21 cellular contexts compared by ENCODE assay signal in the genomic region with DNA sequence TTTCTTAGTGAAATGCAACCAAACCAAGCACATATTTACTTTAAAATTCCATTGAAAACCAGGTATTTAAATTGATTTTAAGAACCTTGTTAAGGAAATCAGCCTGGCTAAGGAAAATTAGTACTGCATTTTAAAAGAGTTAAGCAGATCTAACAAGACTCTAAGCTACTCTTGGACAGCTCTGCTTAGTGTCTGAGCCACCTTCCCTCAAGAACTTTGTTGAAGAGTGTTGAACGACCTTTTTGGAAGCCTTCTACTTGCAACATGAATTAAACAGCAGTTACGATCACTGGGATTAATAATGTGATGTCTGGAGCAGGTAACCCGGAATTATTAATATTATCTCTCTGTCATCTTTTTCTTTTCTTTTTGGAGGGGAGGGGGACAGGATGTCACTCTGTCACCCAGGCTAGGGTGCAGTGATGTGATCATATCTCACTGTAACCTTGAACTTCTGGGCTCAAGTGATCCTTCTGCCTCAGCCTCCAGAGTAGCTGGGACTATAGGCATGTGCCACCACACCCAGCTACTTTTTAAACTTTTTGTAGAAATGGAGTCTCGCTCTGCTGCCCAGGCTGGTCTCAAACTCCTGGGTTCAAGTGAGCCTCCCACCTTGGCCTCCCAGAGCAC.
A peak's percentile ranks its signal among the peaks of the same experiment; 100 is the strongest.
DNase-seq lines count a peak whose midpoint lies in the region; ATAC-seq and TF ChIP-seq lines count a peak whose summit lies in the region.
"Had no signal": no experiment of that assay in that cellular context is flagged by ENCODE, and none has a peak within 500 bp of the region (broad histone marks: within the 10 kb centered on the region; RNA-seq: fewer than 3 reads in every experiment).

No MANE protein-coding gene starts in this region.

- peaks cover 96% of the 10 kb centered on the region for H3K4me1 Mint-ChIP-seq in CD14-positive monocyte
- H3K4me1 Mint-ChIP-seq in CD4-positive, alpha-beta memory T cell: peaks cover 47 to 90% (median 73%) of the 10 kb centered on the region in 4 donors
- H3K4me1 Mint-ChIP-seq in activated T-helper 1 cell treated with anti-CD3 and anti-CD28 coated beads, Interleukin-12 subunit alpha, Interleukin-12 subunit beta, Interleukin-2, Interleukin-4 antibody, amounts not matched to agents 30 ng/mL and 10 ng/mL and 1 ng/mL, durations not matched to agents 14 hours and 24 hours and 36 hours (ENCODE audit: low read depth): peaks cover 89% of the 10 kb centered on the region

- H3K27me3 Mint-ChIP-seq in CD14-positive monocyte (ENCODE audit: low read depth in 3 of 3): peaks cover 0 to 5% (median 0%) of the 10 kb centered on the region in 3 donors
- no peaks in the 10 kb centered on the region for H3K27me3 Mint-ChIP-seq in CD4-positive, alpha-beta memory T cell
- no peaks in the 10 kb centered on the region for H3K27me3 Mint-ChIP-seq in activated T-helper 1 cell treated with anti-CD3 and anti-CD28 coated beads, Interleukin-12 subunit alpha, Interleukin-12 subunit beta, Interleukin-2, Interleukin-4 antibody, amounts not matched to agents 30 ng/mL and 10 ng/mL and 1 ng/mL, durations not matched to agents 14 hours and 24 hours and 36 hours (ENCODE audit: insufficient read depth)
- H3K27me3 Mint-ChIP-seq: activated naive CD8-positive, alpha-beta T cell had no signal

- no peak for ATAC-seq in GM21619 (IDR thresholded peaks at IDR 0.05; ENCODE audit: unreplicated experiment)
- ATAC-seq: activated CD4-positive, CD25-positive, alpha-beta regulatory T cell treated with anti-CD3 and anti-CD28 coated beads, Interleukin-2, amount 50 U/mL, for 24 hours; mucosa of descending colon had no signal

- H3K4me1 ChIP-seq in CD4-positive, alpha-beta memory T cell (ENCODE audit: insufficient read depth, low read length): peaks cover 64% of the 10 kb centered on the region
- peaks cover 47% of the 10 kb centered on the region for H3K4me1 ChIP-seq in mesodermal cell (ENCODE audit: control insufficient read depth, insufficient read depth, low read length, poor library complexity, severe bottlenecking)
- H3K4me1 ChIP-seq: prostate gland had no signal

- no peaks in the 10 kb centered on the region for H3K27me3 ChIP-seq in CD4-positive, alpha-beta memory T cell (ENCODE audit: insufficient read depth, low read length)
- H3K27me3 ChIP-seq: left lung, vagina had no signal

- H3K27ac ChIP-seq in CD4-positive, alpha-beta memory T cell (ENCODE audit: low read depth, low read length): peak overlapping the region; percentile 24
- H3K27ac ChIP-seq in mesodermal cell (ENCODE audit: low read depth, low read length, severe bottlenecking): peak overlapping the region; percentile 87
- H3K27ac ChIP-seq: prostate gland, vagina had no signal

- peaks cover 0 to 3% (median 0%) of the 10 kb centered on the region in 7 donors for H3K9me3 Mint-ChIP-seq in CD14-positive monocyte
- H3K9me3 Mint-ChIP-seq in CD4-positive, alpha-beta memory T cell: no peaks in the 10 kb centered on the region
- no peaks in the 10 kb centered on the region for H3K9me3 Mint-ChIP-seq in activated T-helper 1 cell treated with anti-CD3 and anti-CD28 coated beads, Interleukin-12 subunit alpha, Interleukin-12 subunit beta, Interleukin-2, Interleukin-4 antibody, amounts not matched to agents 30 ng/mL and 10 ng/mL and 1 ng/mL, durations not matched to agents 14 hours and 24 hours and 36 hours
- H3K9me3 Mint-ChIP-seq: neural crest cell had no signal

- intact Hi-C loops in CD14-positive monocyte (cut with micrococcal nuclease): loop anchor here (5.0 kb wide), 1 partner anchor 34 kb away; no protein-coding TSS in a partner anchor
- intact Hi-C loops in CD4-positive, alpha-beta memory T cell (cut with micrococcal nuclease): loop anchor here (2.0 to 5.0 kb wide), 3 partner anchors 34 to 101 kb away; no protein-coding TSS in a partner anchor
- intact Hi-C loops in activated T-helper 1 cell treated with anti-CD3 and anti-CD28 coated beads, Interleukin-12 subunit alpha, Interleukin-12 subunit beta, Interleukin-2, Interleukin-4 antibody, amounts not matched to agents 30 ng/mL and 10 ng/mL and 1 ng/mL, durations not matched to agents 14 hours and 24 hours and 36 hours (cut with micrococcal nuclease): loop anchor here (5.0 kb wide), 1 partner anchor 99 kb away; no protein-coding TSS in a partner anchor

- no peak for TF ChIP-seq CTCF in CD14-positive monocyte (IDR thresholded peaks at IDR 0.05)

- peaks cover 0 to 6% of the 10 kb centered on the region in 2 donors for H3K36me3 Mint-ChIP-seq in CD14-positive monocyte
- peaks cover 0 to 4% of the 10 kb centered on the region in 2 donors for H3K36me3 Mint-ChIP-seq in CD4-positive, alpha-beta memory T cell
- H3K36me3 Mint-ChIP-seq in activated T-helper 1 cell treated with anti-CD3 and anti-CD28 coated beads, Interleukin-12 subunit alpha, Interleukin-12 subunit beta, Interleukin-2, Interleukin-4 antibody, amounts not matched to agents 30 ng/mL and 10 ng/mL and 1 ng/mL, durations not matched to agents 14 hours and 24 hours and 36 hours (ENCODE audit: low read depth): peaks cover 4% of the 10 kb centered on the region
- H3K36me3 Mint-ChIP-seq: activated naive CD8-positive, alpha-beta T cell had no signal

- H3K9me3 ChIP-seq in CD4-positive, alpha-beta memory T cell (ENCODE audit: control insufficient read depth in 1 of 2, low read length in 2 of 2): no peaks in the 10 kb centered on the region
- H3K9me3 ChIP-seq in mesodermal cell (ENCODE audit: control insufficient read depth, low read length): no peaks in the 10 kb centered on the region
- H3K9me3 ChIP-seq: left lung, mucosa of descending colon, prostate gland, vagina had no signal

- 86% methylated on average over 1 of the region's 4 CpGs; no CpG with 5 or more reads in 1 of the 2 experiments for WGBS in mesodermal cell (ENCODE audit: insufficient coverage in 2 of 2), 2 experiments

- POLR2A ChIA-PET in CD4-positive, alpha-beta memory T cell (lab: Charles Lee; ENCODE audit: partially characterized antibody): interaction anchor here (0.6 to 3.7 kb wide), 8 partner anchors 19 to 1509 kb away, joined by 3 to 16 read pairs (median 3); a partner anchor contains a TSS

- H3K36me3 ChIP-seq in CD4-positive, alpha-beta memory T cell (ENCODE audit: insufficient read depth, low read length): no peaks in the 10 kb centered on the region
- no peaks in the 10 kb centered on the region for H3K36me3 ChIP-seq in mesodermal cell (ENCODE audit: control insufficient read depth, insufficient read depth, low read length)
- H3K36me3 ChIP-seq: left lung, prostate gland, vagina had no signal

- peak overlapping the region in 1 of 2 donors; percentile 24 for H3K4me3 ChIP-seq in CD4-positive, alpha-beta memory T cell (ENCODE audit: low read length in 2 of 2)
- no peak overlapping the region for H3K4me3 ChIP-seq in mesodermal cell (ENCODE audit: extremely low read depth, insufficient read depth, low read length, poor library complexity, severe bottlenecking)
- H3K4me3 ChIP-seq: left lung, mucosa of descending colon, prostate gland, vagina had no signal

- CTCF ChIA-PET in CD4-positive, alpha-beta memory T cell (lab: Charles Lee; ENCODE audit: partially characterized antibody): interaction anchor here (0.9 to 1.2 kb wide), 2 partner anchors 14 to 178 kb away, joined by 4 to 5 read pairs; no protein-coding TSS in a partner anchor

- DNase-seq in CD14-positive monocyte (ENCODE audit: low spot score) (no peak), NCI-H345 (lab: John Stamatoyannopoulos, UW) (no peak), HT-29 (ENCODE audit: low spot score) (no peak)
- DNase-seq in CD4-positive, alpha-beta memory T cell: peak in 1 of 5 donors; percentile 45
- no peak for DNase-seq in activated T-helper 1 cell treated with anti-CD3 and anti-CD28 coated beads, Interleukin-12 subunit alpha, Interleukin-12 subunit beta, Interleukin-2, Interleukin-4 antibody, amounts not matched to agents 30 ng/mL and 10 ng/mL and 1 ng/mL, durations not matched to agents 14 hours and 24 hours and 36 hours (ENCODE audit: low spot score)
- DNase-seq: central memory CD4-positive, alpha-beta T cell; DMS79 treated with DMSO at 0.1 percent for 48 hours; foreskin fibroblast; Karpas-422; left lung; mucosa of descending colon; NCI-H1694; NCI-H748 treated with DMSO at 0.1 percent for 48 hours; stimulated activated CD4-positive, alpha-beta T cell treated with anti-CD3 and anti-CD28 coated beads, Interleukin-1b, Interleukin-23, amount 100 ng/mL, for 48 hours had no signal

- H3K27ac Mint-ChIP-seq in CD14-positive monocyte: peak overlapping the region; percentile 96 to 100 (median 99)
- peak overlapping the region; percentile 77 to 95 (median 91) for H3K27ac Mint-ChIP-seq in CD4-positive, alpha-beta memory T cell
- H3K27ac Mint-ChIP-seq in activated T-helper 1 cell treated with anti-CD3 and anti-CD28 coated beads, Interleukin-12 subunit alpha, Interleukin-12 subunit beta, Interleukin-2, Interleukin-4 antibody, amounts not matched to agents 30 ng/mL and 10 ng/mL and 1 ng/mL, durations not matched to agents 14 hours and 24 hours and 36 hours: peak overlapping the region; percentile 97
- H3K27ac Mint-ChIP-seq: activated naive CD8-positive, alpha-beta T cell had no signal

- H3K4me3 Mint-ChIP-seq in CD14-positive monocyte: no peak overlapping the region
- peak overlapping the region; percentile 76 to 91 (median 84) for H3K4me3 Mint-ChIP-seq in CD4-positive, alpha-beta memory T cell
- peak overlapping the region; percentile 81 for H3K4me3 Mint-ChIP-seq in activated T-helper 1 cell treated with anti-CD3 and anti-CD28 coated beads, Interleukin-12 subunit alpha, Interleukin-12 subunit beta, Interleukin-2, Interleukin-4 antibody, amounts not matched to agents 30 ng/mL and 10 ng/mL and 1 ng/mL, durations not matched to agents 14 hours and 24 hours and 36 hours
- H3K4me3 Mint-ChIP-seq: activated naive CD8-positive, alpha-beta T cell; neural crest cell had no signal

Comparison
In these comparisons a context has a peak if more than half of its experiments do, and no peak if none do; other contexts are left out.
1. H3K4me3 Mint-ChIP-seq: peak in CD4-positive, alpha-beta memory T cell (8 of 8) and activated T-helper 1 cell treated with anti-CD3 and anti-CD28 coated beads, Interleukin-12 subunit alpha, Interleukin-12 subunit beta, Interleukin-2, Interleukin-4 antibody, amounts not matched to agents 30 ng/mL and 10 ng/mL and 1 ng/mL, durations not matched to agents 14 hours and 24 hours and 36 hours (single experiment); none in CD14-positive monocyte (0 of 2).
2. Peak in every context shown above with its lines, with median percentiles within 50 percentile points of each other: H3K27ac Mint-ChIP-seq.